Comparison of ENCODE assay signal across 11 cellular contexts in genomic region chr3:72444642-72445223, GRCh38.
DNase-seq lines count a peak whose midpoint lies in the region; ATAC-seq and TF ChIP-seq lines count a peak whose summit lies in the region.
"Had no signal": no experiment of that assay in that cellular context is flagged by ENCODE, and none has a peak within 500 bp of the region (broad histone marks: within the 10 kb centered on the region; RNA-seq: fewer than 3 reads in every experiment).

No MANE protein-coding gene starts in this region.

- H3K4me3 ChIP-seq in GM08714 (ENCODE audit: low read length) (peak overlapping the region; percentile 98; the same call in 1 of the 2 replicates), NT2/D1 (ENCODE audit: insufficient read length, low read depth) (peak overlapping the region; percentile 84), coronary artery (peak overlapping the region; percentile 92), neuron (ENCODE audit: low read length) (peak overlapping the region; percentile 94)

- no peaks in the 10 kb centered on the region for H3K27me3 ChIP-seq in NT2/D1 (ENCODE audit: insufficient read depth, insufficient read length)
- H3K27me3 ChIP-seq in neuron (ENCODE audit: insufficient read depth, low read length) = peaks cover 14% of the 10 kb centered on the region

- ATAC-seq in GM18868 (IDR thresholded peaks at IDR 0.05; ENCODE audit: unreplicated experiment) = no peak

- H3K27ac ChIP-seq in coronary artery = no peak overlapping the region

- no peak for DNase-seq in NT2/D1 (ENCODE audit: low read depth, low spot score)
- no peak for DNase-seq in coronary artery (ENCODE audit: low spot score)
- DNase-seq in dedifferentiated amniotic fluid mesenchymal stem cell (ENCODE audit: extremely low spot score) = no peak
- DNase-seq in NCI-H510A treated with DMSO at 0.1 percent for 48 hours (lab: John Stamatoyannopoulos, UW) = no peak
- DNase-seq in NCI-H2081 (lab: John Stamatoyannopoulos, UW) = no peak
- DNase-seq: kidney glomerular epithelial cell; NCI-H1092 treated with DMSO at 0.1 percent for 48 hours; stimulated activated CD4-positive, alpha-beta T cell treated with anti-CD3 and anti-CD28 coated beads, Interleukin-4, amount 100 ng/mL, for 1 hour had no signal

- TF ChIP-seq CTCF in coronary artery (IDR thresholded peaks at IDR 0.05) = no peak

- H3K36me3 ChIP-seq in NT2/D1 (ENCODE audit: insufficient read depth, insufficient read length, low read length) (peaks cover 29% of the 10 kb centered on the region), neuron (ENCODE audit: insufficient read depth, low read length) (peaks cover 3% of the 10 kb centered on the region)

- H2AFZ ChIP-seq in neuron (ENCODE audit: low read depth, low read length) = no peak overlapping the region

- H3K9ac ChIP-seq in NT2/D1 (ENCODE audit: insufficient read length, low read depth) = no peak overlapping the region

- no peaks in the 10 kb centered on the region for H3K4me1 ChIP-seq in NT2/D1 (ENCODE audit: insufficient read depth, insufficient read length)
- H3K4me1 ChIP-seq in neuron (ENCODE audit: insufficient read depth, low read length) = peaks cover 22% of the 10 kb centered on the region

- H3K9me3 ChIP-seq in NT2/D1 (ENCODE audit: insufficient read depth, low read length) (no peaks in the 10 kb centered on the region), neuron (ENCODE audit: low read length) (no peaks in the 10 kb centered on the region)
